In genomic region chr6:161272600-161273355, GRCh38 we compare ENCODE assay signal across 8 cellular contexts. TPM values are rescaled to one million over a fixed set of nuclear protein-coding genes. Genes with fewer than 3 reads are reported as not detected.
DNase-seq lines count a peak whose midpoint lies in the region; ATAC-seq, FAIRE-seq and TF ChIP-seq lines count a peak whose summit lies in the region.

No MANE protein-coding gene starts in this region.

- peaks cover 25% of the 10 kb centered on the region for H3K4me1 Mint-ChIP-seq in activated naive CD4-positive, alpha-beta T cell treated with anti-CD3 and anti-CD28 coated beads, Interleukin-2, amount 10 ng/mL, durations not matched to agents 7 days and 5 days

- CTCF ChIA-PET in activated naive CD4-positive, alpha-beta T cell treated with anti-CD3 and anti-CD28 coated beads, Interleukin-2, amount 10 ng/mL, durations not matched to agents 7 days and 5 days (lab: Charles Lee), result no interaction called here

- H3K36me3 Mint-ChIP-seq in activated naive CD4-positive, alpha-beta T cell treated with anti-CD3 and anti-CD28 coated beads, Interleukin-2, amount 10 ng/mL, durations not matched to agents 7 days and 5 days, result peaks cover 3% of the 10 kb centered on the region

- peak overlapping the region; percentile 92 for H3K4me3 ChIP-seq in SK-N-MC
- H3K4me3 ChIP-seq in fibroblast of mammary gland (ENCODE audit: control insufficient read depth, low read depth, low read length), result peak overlapping the region; percentile 89
- H3K4me3 ChIP-seq in pancreas, result peak overlapping the region; percentile 18 to 57 (median 32)

- peak overlapping the region; percentile 89 for H3K27ac Mint-ChIP-seq in activated naive CD4-positive, alpha-beta T cell treated with anti-CD3 and anti-CD28 coated beads, Interleukin-2, amount 10 ng/mL, durations not matched to agents 7 days and 5 days

- H3K4me3 Mint-ChIP-seq in activated naive CD4-positive, alpha-beta T cell treated with anti-CD3 and anti-CD28 coated beads, Interleukin-2, amount 10 ng/mL, durations not matched to agents 7 days and 5 days, result peak overlapping the region; percentile 78

- peaks cover 0 to 7% (median 4%) of the 10 kb centered on the region in 3 donors for H3K4me1 ChIP-seq in pancreas

- no peaks in the 10 kb centered on the region for H3K9me3 Mint-ChIP-seq in activated naive CD4-positive, alpha-beta T cell treated with anti-CD3 and anti-CD28 coated beads, Interleukin-2, amount 10 ng/mL, durations not matched to agents 7 days and 5 days

- H3K9me3 ChIP-seq in SK-N-MC (ENCODE audit: low read depth, low read length) (no peaks in the 10 kb centered on the region), pancreas (no peaks in the 10 kb centered on the region)

- TF ChIP-seq CTCF in fibroblast of mammary gland (conservative IDR thresholded peaks at IDR 0.05; ENCODE audit: control insufficient read depth, insufficient read depth, low read depth, low read length), result no peak
- no peak for TF ChIP-seq CTCF in pancreas (IDR thresholded peaks at IDR 0.05)

- no peak for DNase-seq in activated naive CD4-positive, alpha-beta T cell treated with anti-CD3 and anti-CD28 coated beads, Interleukin-2, amount 10 ng/mL, durations not matched to agents 7 days and 5 days
- DNase-seq in activated naive CD4-positive, alpha-beta T cell treated with anti-CD3 and anti-CD28 coated beads, Interleukin-2, amount 50 U/mL, for 16 hours, result no peak
- no peak for DNase-seq in SK-N-MC (ENCODE audit: low read depth, low spot score)
- DNase-seq in fibroblast of mammary gland (ENCODE audit: low read depth), result peak; percentile 75
- DNase-seq in pancreas, result no peak
- no peak for DNase-seq in GF-D8 (lab: John Stamatoyannopoulos, UW)
- DNase-seq in GOT3 (lab: John Stamatoyannopoulos, UW), result no peak

- H3K27ac ChIP-seq in SK-N-MC, result no peak overlapping the region
- H3K27ac ChIP-seq in pancreas, result no peak overlapping the region

- 0 out of 2 replicates have a peak, but pooled peaks cover 3% of the 10 kb centered on the region for H3K36me3 ChIP-seq in SK-N-MC (ENCODE audit: insufficient read depth, low read length)
- no peaks in the 10 kb centered on the region for H3K36me3 ChIP-seq in pancreas

- intact Hi-C loops in pancreas (cut with DNase I), result no loop called here

- H3K27me3 ChIP-seq in pancreas, result no peaks in the 10 kb centered on the region

- ATAC-seq in pancreas (peak; percentile 26 to 60 (median 48)), GM19452 (IDR thresholded peaks at IDR 0.05; ENCODE audit: unreplicated experiment) (no peak)

- peaks cover 20% of the 10 kb centered on the region for H3K27me3 Mint-ChIP-seq in activated naive CD4-positive, alpha-beta T cell treated with anti-CD3 and anti-CD28 coated beads, Interleukin-2, amount 10 ng/mL, durations not matched to agents 7 days and 5 days

- FAIRE-seq in pancreas (lab: Jason Lieb, UNC), result no peak

- H3K9ac ChIP-seq in SK-N-MC (ENCODE audit: insufficient read length), result peak overlapping the region; percentile 75

- 45 to 46% methylated on average over 11 of the region's 11 CpGs for WGBS in pancreas, 2 donors

RNA-seq across cellular contexts. Expression of gene AGPAT4, which starts 1.1 kb away (rescaled TPM):
- 1 to 10 TPM; 1.8 to 6.4 (median 2.7) TPM for total RNA-seq in pancreas
- 1 to 10 TPM; 1.6 to 2.3 TPM for polyA plus RNA-seq in pancreas

Comparison
In these comparisons a context has a peak if more than half of its experiments do, and no peak if none do; other contexts are left out.
1. H3K4me3 ChIP-seq: peak in every context shown above with its lines; median percentile 92 in SK-N-MC; 89 in fibroblast of mammary gland; 32 in pancreas.